In the genomic region with DNA sequence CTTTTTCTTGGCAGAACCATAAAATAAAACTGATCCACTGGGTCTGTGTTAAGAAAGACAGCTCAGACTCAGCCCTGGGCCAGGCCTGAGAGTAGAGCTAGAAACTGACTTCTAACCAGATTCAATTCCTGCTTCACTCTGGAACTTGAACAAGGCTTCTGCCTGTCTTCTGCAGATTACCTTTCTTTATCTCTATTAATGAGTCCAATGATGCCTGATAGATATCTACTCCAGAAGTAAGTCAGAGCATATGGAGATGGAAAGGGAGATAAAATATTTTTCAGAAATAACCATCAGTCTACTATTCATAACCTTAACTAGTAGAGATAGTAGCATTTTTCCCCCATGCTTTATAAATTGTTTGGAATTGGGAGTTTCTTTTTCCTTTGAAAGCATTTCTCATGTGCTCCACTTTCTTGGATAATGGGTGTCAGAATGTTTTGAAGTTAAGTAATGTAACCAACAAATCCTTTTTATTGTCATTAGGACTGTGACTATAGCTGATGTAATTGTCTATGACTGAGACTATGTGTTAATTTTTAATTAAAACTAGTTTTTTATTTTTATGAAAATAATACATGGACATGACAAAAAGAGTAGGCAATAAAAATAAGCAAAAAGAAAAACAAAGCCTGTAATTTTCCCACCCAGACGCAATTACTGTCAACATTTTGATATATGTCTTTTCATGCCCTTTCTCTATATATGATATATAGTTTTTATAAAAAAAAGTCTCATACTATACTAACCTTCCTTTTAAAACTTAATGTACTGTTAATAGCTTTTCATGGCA, we compare ENCODE assay signal across 24 cellular contexts. TPM values are rescaled to one million over a fixed set of nuclear protein-coding genes. Genes with fewer than 3 reads are reported as not detected.
DNase-seq lines count a peak whose midpoint lies in the region; ATAC-seq and TF ChIP-seq lines count a peak whose summit lies in the region.
"Had no signal": no experiment of that assay in that cellular context is flagged by ENCODE, and none has a peak within 500 bp of the region (broad histone marks: within the 10 kb centered on the region; RNA-seq: fewer than 3 reads in every experiment).

No MANE protein-coding gene starts in this region.

- no peaks in the 10 kb centered on the region for H3K79me1 ChIP-seq in trophoblast cell (ENCODE audit: low read length)

- no peak overlapping the region for H4K12ac ChIP-seq in trophoblast cell (ENCODE audit: low read depth, low read length)

- H3K36me3 ChIP-seq in left ventricle myocardium inferior (no peaks in the 10 kb centered on the region), trophoblast cell (ENCODE audit: control insufficient read depth in 1 of 2, insufficient read depth in 2 of 2, low read length in 2 of 2) (no peaks in the 10 kb centered on the region), upper lobe of right lung (no peaks in the 10 kb centered on the region)

- no peaks in the 10 kb centered on the region for H3K79me2 ChIP-seq in trophoblast cell (ENCODE audit: control insufficient read depth, insufficient read depth, low read length, poor library complexity)

- TF ChIP-seq CTCF in left ventricle myocardium inferior (IDR thresholded peaks at IDR 0.05; ENCODE audit: borderline replicate concordance): no peak
- no peak for TF ChIP-seq CTCF in dorsolateral prefrontal cortex (IDR thresholded peaks at IDR 0.05 in 54 of 56, conservative IDR thresholded peaks at IDR 0.05 in 2 of 56; ENCODE audit: low read depth in 1 of 56, partially characterized antibody in 56 of 56)
- no peak for TF ChIP-seq CTCF in upper lobe of right lung (IDR thresholded peaks at IDR 0.05)

- peaks cover 22% of the 10 kb centered on the region for H3K27me3 Mint-ChIP-seq in activated naive CD4-positive, alpha-beta T cell treated with anti-CD3 and anti-CD28 coated beads, Interleukin-2, amount 10 ng/mL, durations not matched to agents 7 days and 5 days
- H3K27me3 Mint-ChIP-seq: memory B cell; stimulated activated memory B cell treated with anti-CD40 and anti-IgM and Interleukin-4, amounts not matched to agents 10 μg/mL and 1 μg/mL and 100 μg/mL, for 72 hours had no signal

- H3K27ac ChIP-seq in left ventricle myocardium inferior (replicated peaks) (peak overlapping the region; percentile 88), dorsolateral prefrontal cortex (peak overlapping the region in 39 of 59 donors; percentile 15 to 97 (median 63)), trophoblast cell (ENCODE audit: low read depth, low read length) (no peak overlapping the region), upper lobe of right lung (peak overlapping the region; percentile 3)

- H3K23ac ChIP-seq in trophoblast cell (ENCODE audit: low read length): no peak overlapping the region

- H3K27ac Mint-ChIP-seq in activated naive CD4-positive, alpha-beta T cell treated with anti-CD3 and anti-CD28 coated beads, Interleukin-2, amount 10 ng/mL, durations not matched to agents 7 days and 5 days: no peak overlapping the region
- H3K27ac Mint-ChIP-seq: activated T-cell treated with anti-CD3 and anti-CD28 coated beads, Interleukin-2, amount 50 U/mL, for 72 hours; CD4-positive, CD25-positive, alpha-beta regulatory T cell; immature natural killer cell; memory B cell; stimulated activated memory B cell treated with anti-CD40 and anti-IgM and Interleukin-4, amounts not matched to agents 10 μg/mL and 1 μg/mL and 100 μg/mL, for 72 hours had no signal

- CTCF ChIA-PET in activated naive CD4-positive, alpha-beta T cell treated with anti-CD3 and anti-CD28 coated beads, Interleukin-2, amount 10 ng/mL, durations not matched to agents 7 days and 5 days (lab: Charles Lee): no interaction called here

- no peaks in the 10 kb centered on the region for H3K36me3 Mint-ChIP-seq in activated naive CD4-positive, alpha-beta T cell treated with anti-CD3 and anti-CD28 coated beads, Interleukin-2, amount 10 ng/mL, durations not matched to agents 7 days and 5 days
- H3K36me3 Mint-ChIP-seq: CD4-positive, CD25-positive, alpha-beta regulatory T cell; immature natural killer cell; memory B cell; stimulated activated memory B cell treated with anti-CD40 and anti-IgM and Interleukin-4, amounts not matched to agents 10 μg/mL and 1 μg/mL and 100 μg/mL, for 72 hours had no signal

- no peak overlapping the region for H3K4me2 ChIP-seq in trophoblast cell (ENCODE audit: low read length)

- no peak overlapping the region for H2AK5ac ChIP-seq in trophoblast cell (ENCODE audit: low read length)

- ATAC-seq in upper lobe of right lung: no peak
- ATAC-seq: activated T-cell treated with anti-CD3 and anti-CD28 coated beads, Interleukin-2, amount 50 U/mL, for 72 hours; left lobe of liver; sciatic nerve; stimulated activated memory B cell treated with anti-CD40 and anti-IgM and Interleukin-4, amounts not matched to agents 10 μg/mL and 1 μg/mL and 100 μg/mL, for 72 hours had no signal

- no peak overlapping the region for H3K9ac ChIP-seq in trophoblast cell (ENCODE audit: low read length)

- intact Hi-C loops in left ventricle myocardium inferior (cut with micrococcal nuclease) (no loop called here), cardiac septum (cut with DNase I) (no loop called here), dorsolateral prefrontal cortex (cut with DNase I) (loop anchor here in 1 of 2 donors (10.0 kb wide), 1 partner anchor 178 kb away; no protein-coding TSS in a partner anchor), upper lobe of right lung (cut with DNase I) (no loop called here)

- no CpG with 5 or more reads among the region's 1 CpG for WGBS in trophoblast cell (ENCODE audit: extremely low coverage, insufficient coverage, insufficient read length)

- no peak overlapping the region for H2BK12ac ChIP-seq in trophoblast cell (ENCODE audit: low read length)

- DNase-seq in left ventricle myocardium inferior: no peak
- DNase-seq in cardiac septum (ENCODE audit: low spot score): no peak
- no peak for DNase-seq in dorsolateral prefrontal cortex
- peak; percentile 10 to 83 for DNase-seq in trophoblast cell
- no peak for DNase-seq in upper lobe of right lung
- no peak for DNase-seq in COR-L47 (lab: John Stamatoyannopoulos, UW)
- DNase-seq in activated naive CD4-positive, alpha-beta T cell treated with anti-CD3 and anti-CD28 coated beads, Interleukin-2, amount 10 ng/mL, durations not matched to agents 7 days and 5 days: no peak
- DNase-seq in NCI-H1417 treated with DMSO at 0.1 percent for 48 hours (lab: John Stamatoyannopoulos, UW): no peak
- DNase-seq: activated CD4-positive, alpha-beta T cell treated with anti-CD3 and anti-CD28 coated beads, Interleukin-2, amount 50 U/mL, for 48 hours; activated CD4-positive, CD25-positive, alpha-beta regulatory T cell treated with anti-CD3 and anti-CD28 coated beads, Interleukin-2, amount 50 U/mL, for 72 hours; activated T-cell treated with anti-CD3 and anti-CD28 coated beads, Interleukin-2, amount 50 U/mL, for 72 hours; AML-193; CD4-positive, CD25-positive, alpha-beta regulatory T cell; DND-41; GOT3; immature natural killer cell; NCI-H1092; NCI-H187; NCI-H510A; testis had no signal

- H2AFZ ChIP-seq in trophoblast cell (ENCODE audit: insufficient read depth, low read length, poor library complexity): no peak overlapping the region

- H2BK120ac ChIP-seq in trophoblast cell (ENCODE audit: insufficient read depth, low read length, poor library complexity): no peak overlapping the region

- no peak overlapping the region for H3K4me3 Mint-ChIP-seq in activated naive CD4-positive, alpha-beta T cell treated with anti-CD3 and anti-CD28 coated beads, Interleukin-2, amount 10 ng/mL, durations not matched to agents 7 days and 5 days
- H3K4me3 Mint-ChIP-seq: activated T-cell treated with anti-CD3 and anti-CD28 coated beads, Interleukin-2, amount 50 U/mL, for 72 hours; CD4-positive, CD25-positive, alpha-beta regulatory T cell; immature natural killer cell; memory B cell; stimulated activated memory B cell treated with anti-CD40 and anti-IgM and Interleukin-4, amounts not matched to agents 10 μg/mL and 1 μg/mL and 100 μg/mL, for 72 hours had no signal

- no peaks in the 10 kb centered on the region for H3K27me3 ChIP-seq in left ventricle myocardium inferior (ENCODE audit: low read depth)
- H3K27me3 ChIP-seq in dorsolateral prefrontal cortex: no peaks in the 10 kb centered on the region
- peaks cover 3% of the 10 kb centered on the region for H3K27me3 ChIP-seq in trophoblast cell (ENCODE audit: insufficient read depth, low read length)
- no peaks in the 10 kb centered on the region for H3K27me3 ChIP-seq in upper lobe of right lung
- H3K27me3 ChIP-seq: testis had no signal

- H3K4me3 ChIP-seq in left ventricle myocardium inferior: no peak overlapping the region
- peak overlapping the region in 5 of 59 donors; percentile 5 to 84 (median 43) for H3K4me3 ChIP-seq in dorsolateral prefrontal cortex
- H3K4me3 ChIP-seq in trophoblast cell (ENCODE audit: low read depth, low read length): no peak overlapping the region
- no peak overlapping the region for H3K4me3 ChIP-seq in upper lobe of right lung
- H3K4me3 ChIP-seq: testis had no signal

- no peak overlapping the region for H4K8ac ChIP-seq in trophoblast cell (ENCODE audit: low read depth, low read length)

- H3K4ac ChIP-seq in trophoblast cell (ENCODE audit: low read depth, low read length): no peak overlapping the region

- H3K4me1 Mint-ChIP-seq in activated naive CD4-positive, alpha-beta T cell treated with anti-CD3 and anti-CD28 coated beads, Interleukin-2, amount 10 ng/mL, durations not matched to agents 7 days and 5 days: no peaks in the 10 kb centered on the region
- H3K4me1 Mint-ChIP-seq: CD4-positive, CD25-positive, alpha-beta regulatory T cell; immature natural killer cell; memory B cell; stimulated activated memory B cell treated with anti-CD40 and anti-IgM and Interleukin-4, amounts not matched to agents 10 μg/mL and 1 μg/mL and 100 μg/mL, for 72 hours had no signal

- H3K14ac ChIP-seq in trophoblast cell (ENCODE audit: low read length): no peak overlapping the region

- no peak overlapping the region for H4K91ac ChIP-seq in trophoblast cell (ENCODE audit: low read depth, low read length)

- H3K9me3 Mint-ChIP-seq in activated naive CD4-positive, alpha-beta T cell treated with anti-CD3 and anti-CD28 coated beads, Interleukin-2, amount 10 ng/mL, durations not matched to agents 7 days and 5 days: no peaks in the 10 kb centered on the region
- H3K9me3 Mint-ChIP-seq: activated T-cell treated with anti-CD3 and anti-CD28 coated beads, Interleukin-2, amount 50 U/mL, for 72 hours; CD4-positive, CD25-positive, alpha-beta regulatory T cell; immature natural killer cell; memory B cell; stimulated activated memory B cell treated with anti-CD40 and anti-IgM and Interleukin-4, amounts not matched to agents 10 μg/mL and 1 μg/mL and 100 μg/mL, for 72 hours had no signal

- no peak overlapping the region for H2BK5ac ChIP-seq in trophoblast cell (ENCODE audit: low read depth, low read length, poor library complexity)

- H3K4me1 ChIP-seq in left ventricle myocardium inferior (peaks cover 82% of the 10 kb centered on the region), trophoblast cell (ENCODE audit: control insufficient read depth in 1 of 2, insufficient read depth in 2 of 2, low read length in 2 of 2) (no peaks in the 10 kb centered on the region), upper lobe of right lung (peaks cover 32% of the 10 kb centered on the region)

- H3K18ac ChIP-seq in trophoblast cell (ENCODE audit: low read length): no peak overlapping the region

- H3K9me3 ChIP-seq in left ventricle myocardium inferior (replicated peaks) (no peaks in the 10 kb centered on the region), trophoblast cell (ENCODE audit: insufficient read depth, low read depth, low read length) (no peaks in the 10 kb centered on the region), upper lobe of right lung (no peaks in the 10 kb centered on the region)
- H3K9me3 ChIP-seq: testis had no signal

RNA-seq across cellular contexts. Expression of a gene that starts 7.2 kb away (rescaled TPM):
- 22.9 TPM for total RNA-seq in left ventricle myocardium inferior
- 28.7 TPM for total RNA-seq in cardiac septum
- 10 to 100 TPM; 39.8 to 78.2 (median 56.6) TPM for total RNA-seq in dorsolateral prefrontal cortex
- 0.11 TPM in 2 replicates for polyA plus RNA-seq in trophoblast cell (2013)
- 6.8 TPM for total RNA-seq in upper lobe of right lung
- total RNA-seq: CD4-positive, CD25-positive, alpha-beta regulatory T cell had no signal
- polyA plus RNA-seq: immature natural killer cell had no signal

RNA-seq across cellular contexts. Expression of a gene that starts 37.7 kb away (rescaled TPM):
- total RNA-seq in left ventricle myocardium inferior (19.7 TPM), cardiac septum (16.8 TPM), dorsolateral prefrontal cortex (10 to 100 TPM in 49 of 120 experiments, 1 to 10 TPM in 71; 6.3 to 14.5 (median 9.7) TPM), upper lobe of right lung (16.2 TPM)
- polyA plus RNA-seq in trophoblast cell (2013): 5.6 and 5.7 TPM in 2 replicates

Comparison
In these comparisons a context has a peak if more than half of its experiments do, and no peak if none do; other contexts are left out.
1. DNase-seq: peak in trophoblast cell (2 of 2); none in left ventricle myocardium inferior (single experiment), cardiac septum (single experiment), dorsolateral prefrontal cortex (0 of 10), upper lobe of right lung (single experiment), COR-L47 (single experiment), activated naive CD4-positive, alpha-beta T cell treated with anti-CD3 and anti-CD28 coated beads, Interleukin-2, amount 10 ng/mL, durations not matched to agents 7 days and 5 days (single experiment) and NCI-H1417 treated with DMSO at 0.1 percent for 48 hours (single experiment).